ENCODE assay signal across 27 cellular contexts in the genomic region with DNA sequence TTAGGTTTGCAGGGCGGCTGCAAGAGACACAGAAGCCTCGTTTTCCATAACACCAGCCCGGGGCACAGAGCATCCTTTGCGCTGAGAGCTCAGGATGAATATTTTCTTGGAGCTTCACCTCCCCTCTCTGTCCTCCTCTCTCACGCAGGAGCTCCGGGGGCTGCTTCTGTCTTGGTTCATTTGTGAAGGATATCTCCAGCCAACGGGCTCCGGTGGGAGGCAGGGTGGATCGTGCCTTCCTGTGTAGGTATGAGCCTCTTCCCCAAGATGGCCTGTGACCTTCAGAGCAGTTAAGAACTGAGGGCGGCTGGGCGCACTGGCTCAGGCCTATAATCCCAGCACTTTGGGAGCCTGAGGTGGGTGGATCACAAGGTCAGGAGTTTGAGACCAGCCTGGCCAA.
"Had no signal": no experiment of that assay in that cellular context is flagged by ENCODE, and none has a peak within 500 bp of the region (broad histone marks: within the 10 kb centered on the region; RNA-seq: fewer than 3 reads in every experiment).

No MANE protein-coding gene starts in this region.

- H3K27ac ChIP-seq: pancreas, prostate gland, right atrium auricular region, right lobe of liver, sigmoid colon, stomach, thoracic aorta, thyroid gland, tibial nerve, upper lobe of left lung, vagina had no signal

- H3K36me3 Mint-ChIP-seq: natural killer cell treated with Interleukin-12 subunit alpha and Interleukin-12 subunit beta and Interleukin-15 and Interleukin-18, amount 100 ng/mL, for 72 hours; stimulated activated effector memory CD8-positive, alpha-beta T cell treated with anti-CD3 and anti-CD28 coated beads, Interleukin-12 subunit alpha, Interleukin-12 subunit beta, amount 100 ng/mL, for 72 hours had no signal

- ATAC-seq: naive thymus-derived CD8-positive, alpha-beta T cell; natural killer cell treated with Interleukin-12 subunit alpha and Interleukin-12 subunit beta and Interleukin-15 and Interleukin-18, amount 100 ng/mL, for 72 hours; pancreas; stimulated activated effector memory CD8-positive, alpha-beta T cell treated with anti-CD3 and anti-CD28 coated beads, Interleukin-12 subunit alpha, Interleukin-12 subunit beta, amount 100 ng/mL, for 72 hours; stimulated activated naive B cell treated with anti-CD40 and anti-IgM and Interleukin-4, amounts not matched to agents 10 μg/mL and 1 μg/mL and 100 μg/mL, for 72 hours had no signal

- H3K9me3 Mint-ChIP-seq: naive thymus-derived CD8-positive, alpha-beta T cell; natural killer cell treated with Interleukin-12 subunit alpha and Interleukin-12 subunit beta and Interleukin-15 and Interleukin-18, amount 100 ng/mL, for 72 hours; stimulated activated effector memory CD8-positive, alpha-beta T cell treated with anti-CD3 and anti-CD28 coated beads, Interleukin-12 subunit alpha, Interleukin-12 subunit beta, amount 100 ng/mL, for 72 hours; stimulated activated naive CD8-positive, alpha-beta T cell treated with anti-CD3 and anti-CD28 coated beads, Interleukin-15, Interleukin-2, amounts not matched to agents 100 ng/mL and 50 ng/mL, for 24 hours had no signal

- DNase-seq: naive thymus-derived CD8-positive, alpha-beta T cell; nephron progenitor cell; occipital lobe; pancreas; retina; right lobe of liver; sigmoid colon; small intestine; stimulated activated CD4-positive, alpha-beta T cell treated with anti-CD3 and anti-CD28 coated beads, Interleukin-15, amount 100 ng/mL, for 24 hours; stimulated activated CD4-positive, alpha-beta T cell treated with anti-CD3 and anti-CD28 coated beads, Interleukin-2, amount 100 ng/mL, for 24 hours; stimulated activated CD4-positive, alpha-beta T cell treated with anti-CD3 and anti-CD28 coated beads, Interleukin-2, amount 100 ng/mL, for 48 hours; stimulated activated CD4-positive, alpha-beta T cell treated with anti-CD3 and anti-CD28 coated beads, Interleukin-4, amount 100 ng/mL, for 24 hours; stimulated activated naive B cell treated with anti-CD40 and anti-IgM and Interleukin-4, amounts not matched to agents 10 μg/mL and 1 μg/mL and 100 μg/mL, for 72 hours; stimulated activated naive CD4-positive, alpha-beta T cell treated with Interleukin-2 at 50 U/mL for 16 hours; stomach; thyroid gland; trophoblast cell; upper lobe of left lung had no signal

- H3K4me1 Mint-ChIP-seq: naive thymus-derived CD8-positive, alpha-beta T cell; stimulated activated effector memory CD8-positive, alpha-beta T cell treated with anti-CD3 and anti-CD28 coated beads, Interleukin-12 subunit alpha, Interleukin-12 subunit beta, amount 100 ng/mL, for 72 hours; stimulated activated naive B cell treated with anti-CD40 and anti-IgM and Interleukin-4, amounts not matched to agents 10 μg/mL and 1 μg/mL and 100 μg/mL, for 72 hours had no signal

- H3K4me1 ChIP-seq: pancreas, prostate gland, right atrium auricular region, right lobe of liver, sigmoid colon, stomach, thyroid gland, tibial nerve, upper lobe of left lung, vagina had no signal

- H3K36me3 ChIP-seq: pancreas, prostate gland, right atrium auricular region, right lobe of liver, sigmoid colon, stomach, thoracic aorta, thyroid gland, tibial nerve, upper lobe of left lung, vagina had no signal

- H3K4me3 ChIP-seq: pancreas, prostate gland, right atrium auricular region, right lobe of liver, sigmoid colon, stomach, thoracic aorta, thyroid gland, tibial nerve, upper lobe of left lung, vagina had no signal

- H3K4me3 Mint-ChIP-seq: naive thymus-derived CD8-positive, alpha-beta T cell; natural killer cell treated with Interleukin-12 subunit alpha and Interleukin-12 subunit beta and Interleukin-15 and Interleukin-18, amount 100 ng/mL, for 72 hours; nephron progenitor cell; neural crest cell; stimulated activated effector memory CD8-positive, alpha-beta T cell treated with anti-CD3 and anti-CD28 coated beads, Interleukin-12 subunit alpha, Interleukin-12 subunit beta, amount 100 ng/mL, for 72 hours; stimulated activated naive B cell treated with anti-CD40 and anti-IgM and Interleukin-4, amounts not matched to agents 10 μg/mL and 1 μg/mL and 100 μg/mL, for 72 hours; stimulated activated naive CD8-positive, alpha-beta T cell treated with anti-CD3 and anti-CD28 coated beads, Interleukin-15, Interleukin-2, amounts not matched to agents 100 ng/mL and 50 ng/mL, for 24 hours had no signal

- H3K9me3 ChIP-seq: pancreas, prostate gland, right atrium auricular region, right lobe of liver, sigmoid colon, thoracic aorta, thyroid gland, upper lobe of left lung, vagina had no signal

- H3K27me3 ChIP-seq: pancreas, right atrium auricular region, right lobe of liver, thyroid gland, tibial nerve, upper lobe of left lung, vagina had no signal

- H3K27ac Mint-ChIP-seq: naive thymus-derived CD8-positive, alpha-beta T cell; natural killer cell treated with Interleukin-12 subunit alpha and Interleukin-12 subunit beta and Interleukin-15 and Interleukin-18, amount 100 ng/mL, for 72 hours; nephron progenitor cell; stimulated activated effector memory CD8-positive, alpha-beta T cell treated with anti-CD3 and anti-CD28 coated beads, Interleukin-12 subunit alpha, Interleukin-12 subunit beta, amount 100 ng/mL, for 72 hours; stimulated activated naive B cell treated with anti-CD40 and anti-IgM and Interleukin-4, amounts not matched to agents 10 μg/mL and 1 μg/mL and 100 μg/mL, for 72 hours; stimulated activated naive CD8-positive, alpha-beta T cell treated with anti-CD3 and anti-CD28 coated beads, Interleukin-15, Interleukin-2, amounts not matched to agents 100 ng/mL and 50 ng/mL, for 24 hours had no signal
